8 cellular contexts compared by ENCODE assay signal in genomic region chr2:175030380-175031271, GRCh38. TPM values are rescaled to one million over a fixed set of nuclear protein-coding genes. Genes with fewer than 3 reads are reported as not detected.
A peak's percentile ranks its signal among the peaks of the same experiment; 100 is the strongest.
DNase-seq lines count a peak whose midpoint lies in the region; ATAC-seq, FAIRE-seq and TF ChIP-seq lines count a peak whose summit lies in the region.
"Had no signal": no experiment of that assay in that cellular context is flagged by ENCODE, and none has a peak within 500 bp of the region (broad histone marks: within the 10 kb centered on the region; RNA-seq: fewer than 3 reads in every experiment).

No MANE protein-coding gene starts in this region.

- POLR2A ChIA-PET in endothelial cell of umbilical vein (lab: Charles Lee), result no interaction called here

- no peak overlapping the region for H3K4me3 ChIP-seq in endothelial cell of umbilical vein (replicated peaks in 1 of 3; ENCODE audit: insufficient read depth in 1 of 3, low read depth in 1 of 3, low read length in 3 of 3)

- dilution Hi-C loops in endothelial cell of umbilical vein (cut with MboI; ENCODE audit: extremely low pct_ligation_motif_present, low sequenced_read_pairs), result no loop called here

- ATAC-seq in HG02884 (IDR thresholded peaks at IDR 0.05; ENCODE audit: unreplicated experiment) (peak; percentile 59), GM18907 (IDR thresholded peaks at IDR 0.05; ENCODE audit: unreplicated experiment) (no peak)

- BruUV-seq in endothelial cell of umbilical vein (replicated peaks; lab: Mats Ljungman, UMichigan), result no TSS peak

- no peak for TF ChIP-seq POLR2A in endothelial cell of umbilical vein (IDR thresholded peaks at IDR 0.05; ENCODE audit: low read depth, low read length)

- no peaks in the 10 kb centered on the region for H3K9me3 Mint-ChIP-seq in osteocyte (ENCODE audit: unreplicated experiment)

- peak; percentile 17 for DNase-seq in Daoy (ENCODE audit: low read depth)
- peak; percentile 50 for DNase-seq in OCI-M1 (lab: John Stamatoyannopoulos, UW)
- peak; percentile 52 for DNase-seq in endothelial cell of umbilical vein (ENCODE audit: low read depth, low spot score)
- DNase-seq in osteocyte (ENCODE audit: extremely low spot score, unreplicated experiment), result no peak
- no peak for DNase-seq in activated gamma-delta T cell treated with Interleukin-2 at 50 U/mL for 16 hours

- no peaks in the 10 kb centered on the region for H3K27me3 Mint-ChIP-seq in osteocyte (ENCODE audit: unreplicated experiment)

- no peak overlapping the region for H3K9ac ChIP-seq in endothelial cell of umbilical vein (replicated peaks; ENCODE audit: extremely low read depth, insufficient read depth, low read length)

- H3K4me1 Mint-ChIP-seq in osteocyte (ENCODE audit: unreplicated experiment), result peaks cover 17% of the 10 kb centered on the region

- H3K9me3 ChIP-seq in endothelial cell of umbilical vein (replicated peaks; ENCODE audit: control insufficient read depth, insufficient read depth, low read length), result no peaks in the 10 kb centered on the region
- H3K9me3 ChIP-seq: neutrophil had no signal

- no peaks in the 10 kb centered on the region for H3K36me3 Mint-ChIP-seq in osteocyte (ENCODE audit: unreplicated experiment)

- H2AFZ ChIP-seq in endothelial cell of umbilical vein (ENCODE audit: low read depth, low read length), result no peak overlapping the region

- no peak overlapping the region for H3K4me2 ChIP-seq in endothelial cell of umbilical vein (ENCODE audit: insufficient read depth, low read length)

- no peaks in the 10 kb centered on the region for H4K20me1 ChIP-seq in endothelial cell of umbilical vein (replicated peaks; ENCODE audit: control insufficient read depth, extremely low read depth, insufficient read depth, low read length)

- H3K27me3 ChIP-seq in endothelial cell of umbilical vein (ENCODE audit: control insufficient read depth in 2 of 2, insufficient read depth in 2 of 2, low read length in 2 of 2), result no peaks in the 10 kb centered on the region

- CTCF ChIA-PET in endothelial cell of umbilical vein (lab: Charles Lee), result interaction anchor here (0.5 to 3.8 kb wide), 18 partner anchors 10 to 331 kb away, joined by 3 to 35 read pairs (median 8); partner anchors contain the start of gene CHN1

- no peak overlapping the region for H3K4me3 Mint-ChIP-seq in osteocyte (ENCODE audit: unreplicated experiment)

- FAIRE-seq in endothelial cell of umbilical vein (lab: Jason Lieb, UNC), result peak; percentile 74

- no peaks in the 10 kb centered on the region for H3K9me1 ChIP-seq in endothelial cell of umbilical vein (replicated peaks; ENCODE audit: control insufficient read depth, extremely low read depth, insufficient read depth, low read length)

- no peaks in the 10 kb centered on the region for H3K36me3 ChIP-seq in endothelial cell of umbilical vein (ENCODE audit: control insufficient read depth in 2 of 2, extremely low read depth in 1 of 2, insufficient read depth in 2 of 2, low read length in 2 of 2)
- H3K36me3 ChIP-seq: neutrophil had no signal

- no peak overlapping the region for H3K27ac ChIP-seq in endothelial cell of umbilical vein (ENCODE audit: insufficient read depth, low read depth, low read length)
- H3K27ac ChIP-seq: neutrophil had no signal

- no peaks in the 10 kb centered on the region for H3K4me1 ChIP-seq in endothelial cell of umbilical vein (ENCODE audit: control insufficient read depth, extremely low read depth, insufficient read depth, low read length)

- intact Hi-C loops in endothelial cell of umbilical vein (cut with micrococcal nuclease), result loop anchor here (10.0 kb wide), 1 partner anchor 154 kb away; the partner anchor contains the start of gene ATP5MC3

- TF ChIP-seq CTCF in endothelial cell of umbilical vein (IDR thresholded peaks at IDR 0.05; ENCODE audit: extremely low read depth in 1 of 2, insufficient read depth in 1 of 2, low read depth in 1 of 2, low read length in 2 of 2) (peak; percentile 24 to 60), osteocyte (IDR thresholded peaks at IDR 0.05) (peak; percentile 67)

- H3K27ac Mint-ChIP-seq in osteocyte (ENCODE audit: unreplicated experiment), result no peak overlapping the region

- no peaks in the 10 kb centered on the region for H3K79me2 ChIP-seq in endothelial cell of umbilical vein (ENCODE audit: control insufficient read depth, insufficient read depth, low read length)

TF ChIP-seq in endothelial cell of umbilical vein, 7 proteins besides CTCF, POLR2A, EP300 and RAD21:
- no peak for TF ChIP-seq JUN (IDR thresholded peaks at IDR 0.05; ENCODE audit: borderline replicate concordance, insufficient read depth, insufficient read length, low read depth)
- no peak for TF ChIP-seq FOS (IDR thresholded peaks at IDR 0.05; ENCODE audit: borderline replicate concordance, insufficient read depth, low read length)
- no peak for TF ChIP-seq GATA2 (IDR thresholded peaks at IDR 0.05; ENCODE audit: insufficient read depth, insufficient read length, low read depth, low read length)
- TF ChIP-seq MYC (IDR thresholded peaks at IDR 0.05; ENCODE audit: low read depth, low read length), result no peak
- no peak for TF ChIP-seq EZH2 (IDR thresholded peaks at IDR 0.05; ENCODE audit: borderline replicate concordance, low read depth, low read length, severe bottlenecking)
- TF ChIP-seq POLR2AphosphoS5 (IDR thresholded peaks at IDR 0.05; ENCODE audit: insufficient read depth, low read depth, low read length), result no peak
- TF ChIP-seq MAX (IDR thresholded peaks at IDR 0.05; ENCODE audit: insufficient read depth, insufficient read length), result no peak
TF ChIP-seq in endothelial cell of umbilical vein: peak in this region for 0.

RNA-seq across cellular contexts. Expression of gene CHN1, which starts 25.4 kb away (rescaled TPM):
- 27.4 and 34.4 TPM in 2 replicates for total RNA-seq in Daoy (2014; rRNA removed; shearing (Covaris generic))
- total RNA-seq in endothelial cell of umbilical vein, result 23.3 and 29.0 TPM in 2 replicates
- polyA plus RNA-seq in endothelial cell of umbilical vein, result 20.1 and 24.9 TPM in 2 replicates
- polyA plus RNA-seq in endothelial cell of umbilical vein (2011; cell fraction: cytosol; rRNA removed), result 34.0 and 35.0 TPM in 2 replicates
- polyA plus RNA-seq in endothelial cell of umbilical vein (2011; cell fraction: nucleus; rRNA removed), result 37.7 and 42.8 TPM in 2 replicates
- 16.1 and 30.5 TPM in 2 replicates for polyA plus RNA-seq in endothelial cell of umbilical vein (2012)
- polyA minus RNA-seq in endothelial cell of umbilical vein, result 46.2 and 58.7 TPM in 2 replicates
- 11.6 TPM for polyA minus RNA-seq in endothelial cell of umbilical vein (2011; cell fraction: cytosol; rRNA and poly(A)+ RNA removed)
- 59.2 and 73.1 TPM in 2 replicates for polyA minus RNA-seq in endothelial cell of umbilical vein (2011; cell fraction: nucleus; rRNA and poly(A)+ RNA removed)
- total RNA-seq in osteocyte, result 22.3 and 23.7 TPM in 2 replicates

Comparison
In these comparisons a context has a peak if more than half of its experiments do, and no peak if none do; other contexts are left out.
1. DNase-seq: peak in Daoy (single experiment), OCI-M1 (single experiment) and endothelial cell of umbilical vein (single experiment); none in osteocyte (single experiment) and activated gamma-delta T cell treated with Interleukin-2 at 50 U/mL for 16 hours (single experiment).